In the genomic region with DNA sequence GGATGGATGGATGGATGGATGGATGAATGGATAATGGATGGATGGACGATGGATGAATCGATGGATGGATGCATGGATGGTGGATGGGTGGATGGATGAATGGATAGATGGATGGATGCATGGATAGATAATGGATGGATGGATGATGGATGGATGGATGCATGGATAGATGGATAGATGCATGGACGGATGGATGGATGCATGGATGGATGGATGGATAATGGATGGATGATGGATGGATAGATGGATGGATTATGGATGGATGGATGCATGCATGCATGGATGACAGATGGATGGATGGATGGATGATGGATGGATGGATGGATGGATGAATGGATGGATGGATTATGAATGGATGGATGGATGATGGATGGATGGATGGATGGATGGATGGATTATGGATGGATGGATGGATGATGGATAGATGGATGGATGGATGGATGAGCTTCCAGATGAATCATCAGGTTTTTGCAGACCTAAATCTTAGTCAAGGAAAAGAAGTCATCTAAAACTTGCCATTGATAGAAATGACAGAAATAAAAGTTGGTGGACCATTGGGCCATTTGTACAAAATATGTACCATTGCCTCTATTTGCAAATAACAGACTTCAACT, we compare ENCODE assay signal across 27 cellular contexts.
A peak's percentile ranks its signal among the peaks of the same experiment; 100 is the strongest.
DNase-seq lines count a peak whose midpoint lies in the region; ATAC-seq, FAIRE-seq and TF ChIP-seq lines count a peak whose summit lies in the region.
"Had no signal": no experiment of that assay in that cellular context is flagged by ENCODE, and none has a peak within 500 bp of the region (broad histone marks: within the 10 kb centered on the region; RNA-seq: fewer than 3 reads in every experiment).

No MANE protein-coding gene starts in this region.

- no peak overlapping the region for H3K4me2 ChIP-seq in H1 (ENCODE audit: insufficient read depth in 1 of 2, low read depth in 2 of 2, low read length in 2 of 2)
- no peak overlapping the region for H3K4me2 ChIP-seq in osteoblast (ENCODE audit: insufficient read depth, low read length)
- H3K4me2 ChIP-seq: BLaER1 had no signal

- peak overlapping the region; percentile 45; the same call in 1 of the 2 replicates for H2AK5ac ChIP-seq in H1 (ENCODE audit: low read depth, low read length)

- TF ChIP-seq POLR2A in H1 (IDR thresholded peaks at IDR 0.05; ENCODE audit: control extremely low read depth in 1 of 2, low read depth in 2 of 2, low read length in 2 of 2): no peak

- H3K4me3 ChIP-seq in HEK293 (ENCODE audit: low read depth, low read length): no peak overlapping the region
- no peak overlapping the region for H3K4me3 ChIP-seq in H1 (ENCODE audit: extremely low read depth in 1 of 4, insufficient read depth in 2 of 4, low read depth in 3 of 4, low read length in 4 of 4)
- no peak overlapping the region for H3K4me3 ChIP-seq in osteoblast (ENCODE audit: insufficient read depth, low read length)
- H3K4me3 ChIP-seq: BLaER1 had no signal

- POLR2A ChIA-PET in HEK293 (lab: Yijun Ruan, JAX): no interaction called here
- POLR2A ChIA-PET in H1 (lab: Charles Lee; ENCODE audit: partially characterized antibody): no interaction called here

- no peaks in the 10 kb centered on the region for H3K79me1 ChIP-seq in H1 (ENCODE audit: low read depth, low read length)

- FAIRE-seq in HTR-8/SVneo (lab: Jason Lieb, UNC) (peak; percentile 13), H1 (lab: Jason Lieb, UNC) (no peak)
- FAIRE-seq: A204.1, G401.6, GM12891 had no signal

- H2BK15ac ChIP-seq in H1 (ENCODE audit: low read length): 0 out of 2 replicates have a peak overlapping the region, but pooled peaks have one; percentile 2

- peak overlapping the region; percentile 55; the same call in 1 of the 2 replicates for H2BK20ac ChIP-seq in H1 (ENCODE audit: low read length)

- H3K4me1 ChIP-seq in HEK293 (ENCODE audit: control insufficient read depth, insufficient read depth, low read length) (no peaks in the 10 kb centered on the region), H1 (replicated peaks in 1 of 4; ENCODE audit: control insufficient read depth in 3 of 4, insufficient read depth in 4 of 4, low read length in 3 of 4) (peaks cover 0 to 4% (median 1%) of the 10 kb centered on the region in 4 experiments; a peak in 2 of 7 replicates), osteoblast (ENCODE audit: insufficient read depth, low read length) (no peaks in the 10 kb centered on the region)
- H3K4me1 ChIP-seq: BE2C had no signal

- TF ChIP-seq RAD21 in H1 (IDR thresholded peaks at IDR 0.05 in 1 of 2, conservative IDR thresholded peaks at IDR 0.05 in 1 of 2; ENCODE audit: low read depth in 2 of 2, low read length in 2 of 2): no peak

- no peak overlapping the region for H3K9ac ChIP-seq in H1 (replicated peaks in 1 of 4; ENCODE audit: extremely low read depth in 1 of 4, low read depth in 3 of 4, low read length in 3 of 4)
- H3K9ac ChIP-seq: BLaER1 had no signal

- no peak overlapping the region for H4K8ac ChIP-seq in H1 (ENCODE audit: extremely low read depth, insufficient read depth, low read length)

- DNase-seq in HTR-8/SVneo (ENCODE audit: insufficient read length, low spot score) (no peak), H1 (ENCODE audit: low read depth in 1 of 2, low spot score in 2 of 2) (no peak), osteoblast (ENCODE audit: insufficient read length, low spot score, missing footprints) (peak; percentile 37)
- no peak for DNase-seq in activated naive CD4-positive, alpha-beta T cell treated with anti-CD3 and anti-CD28 coated beads, Interleukin-2, amount 10 ng/mL, durations not matched to agents 7 days and 5 days
- DNase-seq: 8988T; ACHN; BE2C; C1 segment of cervical spinal cord; CD4-positive, alpha-beta memory T cell; CD4-positive, CD25-positive, alpha-beta regulatory T cell; CD8-positive, alpha-beta memory T cell; COR-L47; DMS 273 treated with DMSO at 0.1 percent for 48 hours; DMS153; DMS53; DMS79; DND-41; GF-D8 had no signal

- no peaks in the 10 kb centered on the region for H3K27me3 Mint-ChIP-seq in activated naive CD4-positive, alpha-beta T cell treated with anti-CD3 and anti-CD28 coated beads, Interleukin-2, amount 10 ng/mL, durations not matched to agents 7 days and 5 days
- H3K27me3 Mint-ChIP-seq: CD4-positive, CD25-positive, alpha-beta regulatory T cell had no signal

- no peak for TF ChIP-seq EP300 in H1 (IDR thresholded peaks at IDR 0.05; ENCODE audit: borderline replicate concordance in 1 of 2, low read depth in 2 of 2, low read length in 2 of 2)

- no peak for TF ChIP-seq CTCF in HEK293 (tag by site-specific recombination; IDR thresholded peaks at IDR 0.05)
- no peak for TF ChIP-seq CTCF in H1 (IDR thresholded peaks at IDR 0.05; ENCODE audit: control extremely low read depth in 1 of 3, insufficient read depth in 1 of 3, low read depth in 1 of 3, low read length in 3 of 3)
- no peak for TF ChIP-seq CTCF in osteoblast (IDR thresholded peaks at IDR 0.05; ENCODE audit: extremely low read depth, low read depth, low read length)

- H3K14ac ChIP-seq in H1 (ENCODE audit: insufficient read length): no peak overlapping the region

- ATAC-seq in GM18861 (IDR thresholded peaks at IDR 0.05; ENCODE audit: unreplicated experiment) (no peak), GM21423 (IDR thresholded peaks at IDR 0.05; ENCODE audit: unreplicated experiment) (no peak), HG02885 (IDR thresholded peaks at IDR 0.05; ENCODE audit: poor library complexity, unreplicated experiment) (no peak)

- CTCF ChIA-PET in HEK293 (lab: Yijun Ruan, JAX): interaction anchor here (0.6 to 0.7 kb wide), 3 partner anchors 44 to 395 kb away, joined by 3 read pairs; no protein-coding TSS in a partner anchor
- CTCF ChIA-PET in H1 (lab: Charles Lee; ENCODE audit: partially characterized antibody): interaction anchor here (0.5 to 5.9 kb wide), 8 partner anchors 16 to 270 kb away, joined by 3 to 47 read pairs (median 4); no protein-coding TSS in a partner anchor
- CTCF ChIA-PET in activated naive CD4-positive, alpha-beta T cell treated with anti-CD3 and anti-CD28 coated beads, Interleukin-2, amount 10 ng/mL, durations not matched to agents 7 days and 5 days (lab: Charles Lee): no interaction called here

- H3K4me3 Mint-ChIP-seq in activated naive CD4-positive, alpha-beta T cell treated with anti-CD3 and anti-CD28 coated beads, Interleukin-2, amount 10 ng/mL, durations not matched to agents 7 days and 5 days: no peak overlapping the region
- H3K4me3 Mint-ChIP-seq: CD14-positive monocyte; CD4-positive, alpha-beta memory T cell; CD4-positive, CD25-positive, alpha-beta regulatory T cell; CD8-positive, alpha-beta memory T cell had no signal

- no peak overlapping the region for H2BK120ac ChIP-seq in H1 (replicated peaks; ENCODE audit: low read depth, low read length)

- H3K36me3 ChIP-seq in HEK293 (ENCODE audit: control insufficient read depth in 2 of 2, insufficient read depth in 1 of 2, low read length in 2 of 2): no peaks in the 10 kb centered on the region
- H3K36me3 ChIP-seq in H1 (ENCODE audit: control insufficient read depth in 2 of 4, insufficient read depth in 4 of 4, low read length in 3 of 4): no peaks in the 10 kb centered on the region
- H3K36me3 ChIP-seq in osteoblast (ENCODE audit: insufficient read depth, low read length): no peaks in the 10 kb centered on the region
- H3K36me3 ChIP-seq: BE2C, BLaER1 had no signal

- H3K36me3 Mint-ChIP-seq in activated naive CD4-positive, alpha-beta T cell treated with anti-CD3 and anti-CD28 coated beads, Interleukin-2, amount 10 ng/mL, durations not matched to agents 7 days and 5 days: no peaks in the 10 kb centered on the region
- H3K36me3 Mint-ChIP-seq: CD14-positive monocyte; CD4-positive, alpha-beta memory T cell; CD4-positive, CD25-positive, alpha-beta regulatory T cell; CD8-positive, alpha-beta memory T cell had no signal

- H3K9me3 Mint-ChIP-seq in activated naive CD4-positive, alpha-beta T cell treated with anti-CD3 and anti-CD28 coated beads, Interleukin-2, amount 10 ng/mL, durations not matched to agents 7 days and 5 days: no peaks in the 10 kb centered on the region
- H3K9me3 Mint-ChIP-seq: CD4-positive, alpha-beta memory T cell; CD4-positive, CD25-positive, alpha-beta regulatory T cell; CD8-positive, alpha-beta memory T cell had no signal

- no peak overlapping the region for H4K5ac ChIP-seq in H1 (ENCODE audit: insufficient read length, low read depth, low read length)

- H2AFZ ChIP-seq in H1 (ENCODE audit: low read length) (no peak overlapping the region), osteoblast (ENCODE audit: low read length) (no peak overlapping the region)

- H3K18ac ChIP-seq in H1 (ENCODE audit: extremely low read depth, low read length): no peak overlapping the region

- H3K4ac ChIP-seq in H1 (replicated peaks; ENCODE audit: insufficient read length, low read depth, low read length): no peak overlapping the region

- no peaks in the 10 kb centered on the region for H3K27me3 ChIP-seq in H1 (replicated peaks in 1 of 4; ENCODE audit: control insufficient read depth in 3 of 4, extremely low read depth in 1 of 4, insufficient read depth in 3 of 4, low read length in 3 of 4)
- no peaks in the 10 kb centered on the region for H3K27me3 ChIP-seq in osteoblast (ENCODE audit: insufficient read depth, low read length)
- H3K27me3 ChIP-seq: BE2C, BLaER1 had no signal

- no peak overlapping the region for H4K91ac ChIP-seq in H1 (replicated peaks; ENCODE audit: insufficient read length, low read length)

- H3K27ac ChIP-seq in HEK293 (ENCODE audit: extremely low read depth, low read depth, low read length) (no peak overlapping the region), H1 (ENCODE audit: low read depth, low read length) (no peak overlapping the region), osteoblast (ENCODE audit: low read depth, low read length) (no peak overlapping the region)
- H3K27ac ChIP-seq: BLaER1 had no signal

- 95 to 100% methylated on average over 2 to 3 of the region's 3 CpGs for whole genome bisulfite sequencing in H1 (ENCODE audit: extremely low coverage in 1 of 2, insufficient coverage in 1 of 2, insufficient read length in 1 of 2, insufficient replicate concordance in 2 of 2, low coverage in 1 of 2, low lambda C conversion rate in 2 of 2, missing lambda C conversion rate in 1 of 2), 2 experiments

- peaks cover 0 to 3% of the 10 kb centered on the region in 2 experiments for H4K20me1 ChIP-seq in H1 (replicated peaks in 1 of 2; ENCODE audit: control insufficient read depth in 1 of 2, insufficient read depth in 2 of 2, low read length in 2 of 2)
- no peaks in the 10 kb centered on the region for H4K20me1 ChIP-seq in osteoblast (ENCODE audit: insufficient read depth, low read length)
- H4K20me1 ChIP-seq: BLaER1 had no signal

- H2BK12ac ChIP-seq in H1 (ENCODE audit: low read depth, low read length): peak overlapping the region; percentile 9; the same call in 1 of the 2 replicates

- H3K27ac Mint-ChIP-seq in activated naive CD4-positive, alpha-beta T cell treated with anti-CD3 and anti-CD28 coated beads, Interleukin-2, amount 10 ng/mL, durations not matched to agents 7 days and 5 days: no peak overlapping the region
- H3K27ac Mint-ChIP-seq: CD14-positive monocyte; CD4-positive, alpha-beta memory T cell; CD4-positive, CD25-positive, alpha-beta regulatory T cell; CD8-positive, alpha-beta memory T cell had no signal

- H3K23ac ChIP-seq in H1 (ENCODE audit: insufficient read length): no peak overlapping the region

- H3K9me3 ChIP-seq in HEK293 (ENCODE audit: control insufficient read depth, insufficient read depth, low read depth, low read length) (no peaks in the 10 kb centered on the region), H1 (ENCODE audit: insufficient read depth in 2 of 2, low read depth in 1 of 2, low read length in 1 of 2) (no peaks in the 10 kb centered on the region), osteoblast (ENCODE audit: low read depth, low read length) (no peaks in the 10 kb centered on the region)
- H3K9me3 ChIP-seq: BE2C, BLaER1 had no signal

- peak overlapping the region; percentile 81 for H3K56ac ChIP-seq in H1 (replicated peaks; ENCODE audit: insufficient read length, low read depth, low read length)

- 0 out of 2 replicates have a peak overlapping the region, but pooled peaks have one; percentile 68 for H2BK5ac ChIP-seq in H1 (ENCODE audit: low read depth, low read length)

- peaks cover 7% of the 10 kb centered on the region; the same call in 1 of the 2 replicates for H3K23me2 ChIP-seq in H1 (ENCODE audit: low read depth, low read length)

- H3K79me2 ChIP-seq in H1 (ENCODE audit: control insufficient read depth in 1 of 2, insufficient read depth in 2 of 2, low read length in 2 of 2) (no peaks in the 10 kb centered on the region), osteoblast (ENCODE audit: insufficient read depth, low read length) (no peaks in the 10 kb centered on the region)

- no peaks in the 10 kb centered on the region for H3K4me1 Mint-ChIP-seq in activated naive CD4-positive, alpha-beta T cell treated with anti-CD3 and anti-CD28 coated beads, Interleukin-2, amount 10 ng/mL, durations not matched to agents 7 days and 5 days
- H3K4me1 Mint-ChIP-seq: CD14-positive monocyte; CD4-positive, alpha-beta memory T cell; CD4-positive, CD25-positive, alpha-beta regulatory T cell; CD8-positive, alpha-beta memory T cell had no signal
